19 cellular contexts compared by ENCODE assay signal in genomic region chr2:47249427-47249826, GRCh38.
DNase-seq lines count a peak whose midpoint lies in the region; ATAC-seq and TF ChIP-seq lines count a peak whose summit lies in the region.
"Had no signal": no experiment of that assay in that cellular context is flagged by ENCODE, and none has a peak within 500 bp of the region (broad histone marks: within the 10 kb centered on the region; RNA-seq: fewer than 3 reads in every experiment).

No MANE protein-coding gene starts in this region.

- H3K4me3 Mint-ChIP-seq in glutamatergic neuron (ENCODE audit: unreplicated experiment): no peak overlapping the region
- H3K4me3 Mint-ChIP-seq in T-cell: no peak overlapping the region
- H3K4me3 Mint-ChIP-seq: activated CD8-positive, alpha-beta T cell treated with anti-CD3 and anti-CD28 coated beads, Interleukin-2, amount 10 ng/mL, durations not matched to agents 7 days and 5 days; activated T-helper 1 cell treated with anti-CD3 and anti-CD28 coated beads, Interleukin-12 subunit alpha, Interleukin-12 subunit beta, Interleukin-2, Interleukin-4 antibody, amounts not matched to agents 30 ng/mL and 10 ng/mL and 1 ng/mL, durations not matched to agents 14 hours and 24 hours and 36 hours; CD8-positive, alpha-beta T cell; IgD-negative memory B cell; memory B cell had no signal

- TF ChIP-seq POLR2A in testis (IDR thresholded peaks at IDR 0.05) (no peak), GM18505 (IDR thresholded peaks at IDR 0.05; ENCODE audit: borderline replicate concordance, extremely low read depth, insufficient read depth, insufficient read length) (no peak)

- BruUV-seq in PC-9 (replicated peaks; lab: Mats Ljungman, UMichigan): no TSS peak

- no peaks in the 10 kb centered on the region for H4K20me1 ChIP-seq in PC-9 (ENCODE audit: insufficient read depth)

- H3K4me1 ChIP-seq in PC-9 (replicated peaks; ENCODE audit: insufficient read depth): peaks cover 39% of the 10 kb centered on the region
- H3K4me1 ChIP-seq in testis: no peaks in the 10 kb centered on the region
- H3K4me1 ChIP-seq: thyroid gland had no signal

- no peaks in the 10 kb centered on the region for H3K36me3 ChIP-seq in PC-9 (ENCODE audit: low read depth)
- H3K36me3 ChIP-seq in testis (ENCODE audit: low read depth, missing control alignments): no peaks in the 10 kb centered on the region
- H3K36me3 ChIP-seq: gastroesophageal sphincter, sigmoid colon, thyroid gland had no signal

- no peaks in the 10 kb centered on the region for H3K79me2 ChIP-seq in PC-9 (ENCODE audit: low read depth)

- H3K4me1 Mint-ChIP-seq in glutamatergic neuron (ENCODE audit: low read depth, unreplicated experiment) (peaks cover 14% of the 10 kb centered on the region), T-cell (no peaks in the 10 kb centered on the region)

- CTCF ChIA-PET in PC-9 (lab: Charles Lee): no interaction called here
- CTCF ChIA-PET in T-cell (lab: Charles Lee): no interaction called here

- 48 to 52% methylated on average over 8 of the region's 8 CpGs for WGBS in testis, 2 donors

- H3K36me3 Mint-ChIP-seq in glutamatergic neuron (ENCODE audit: unreplicated experiment): no peaks in the 10 kb centered on the region
- H3K36me3 Mint-ChIP-seq in T-cell: no peaks in the 10 kb centered on the region
- H3K36me3 Mint-ChIP-seq: CD8-positive, alpha-beta T cell; IgD-negative memory B cell had no signal

- H3K27me3 Mint-ChIP-seq in glutamatergic neuron (ENCODE audit: unreplicated experiment) (peaks cover under 1% of the 10 kb centered on the region), T-cell (peaks cover 0 to 7% of the 10 kb centered on the region in 2 donors)
- H3K27me3 Mint-ChIP-seq: IgD-negative memory B cell had no signal

- H3K9me3 Mint-ChIP-seq in glutamatergic neuron (ENCODE audit: unreplicated experiment): peaks cover 2% of the 10 kb centered on the region
- H3K9me3 Mint-ChIP-seq in T-cell: no peaks in the 10 kb centered on the region
- H3K9me3 Mint-ChIP-seq: activated T-helper 1 cell treated with anti-CD3 and anti-CD28 coated beads, Interleukin-12 subunit alpha, Interleukin-12 subunit beta, Interleukin-2, Interleukin-4 antibody, amounts not matched to agents 30 ng/mL and 10 ng/mL and 1 ng/mL, durations not matched to agents 14 hours and 24 hours and 36 hours; CD8-positive, alpha-beta T cell; memory B cell had no signal

- H3K27ac Mint-ChIP-seq in glutamatergic neuron (ENCODE audit: unreplicated experiment) (peak overlapping the region; percentile 5), T-cell (no peak overlapping the region)
- H3K27ac Mint-ChIP-seq: activated CD8-positive, alpha-beta T cell treated with anti-CD3 and anti-CD28 coated beads, Interleukin-2, amount 10 ng/mL, durations not matched to agents 7 days and 5 days; activated T-helper 1 cell treated with anti-CD3 and anti-CD28 coated beads, Interleukin-12 subunit alpha, Interleukin-12 subunit beta, Interleukin-2, Interleukin-4 antibody, amounts not matched to agents 30 ng/mL and 10 ng/mL and 1 ng/mL, durations not matched to agents 14 hours and 24 hours and 36 hours; CD8-positive, alpha-beta T cell; IgD-negative memory B cell; memory B cell had no signal

- H3F3A ChIP-seq in PC-9 (ENCODE audit: insufficient read depth, low read depth): peaks cover 31% of the 10 kb centered on the region

- H3K4me2 ChIP-seq in PC-9: peak overlapping the region; percentile 68; the same call in 1 of the 2 replicates

- no peaks in the 10 kb centered on the region for H3K9me2 ChIP-seq in PC-9 (ENCODE audit: insufficient read depth)

- ATAC-seq in GM18505 (IDR thresholded peaks at IDR 0.05; ENCODE audit: unreplicated experiment): no peak
- no peak for ATAC-seq in T-cell (replicated peaks in 1 of 4)
- no peak for ATAC-seq in GM19455 (IDR thresholded peaks at IDR 0.05; ENCODE audit: unreplicated experiment)
- ATAC-seq: activated CD8-positive, alpha-beta T cell treated with anti-CD3 and anti-CD28 coated beads, Interleukin-2, amount 10 ng/mL, durations not matched to agents 7 days and 5 days; CD8-positive, alpha-beta T cell; gastroesophageal sphincter had no signal

- no peak overlapping the region for H2AFZ ChIP-seq in PC-9

- DNase-seq in NCI-H2107 treated with DMSO at 0.1 percent for 48 hours (lab: John Stamatoyannopoulos, UW; ENCODE audit: unreplicated experiment) (peak; percentile 27), NCI-H2107 (lab: John Stamatoyannopoulos, UW) (no peak), PC-9 (peak in 1 of 2 experiments; percentile 43), glutamatergic neuron (peak; percentile 41), testis (peak; percentile 33), T-cell (no peak)
- DNase-seq: activated CD8-positive, alpha-beta T cell treated with anti-CD3 and anti-CD28 coated beads, Interleukin-2, amount 10 ng/mL, durations not matched to agents 7 days and 5 days; CD8-positive, alpha-beta T cell; NCI-H446 treated with DMSO at 0.1 percent for 48 hours; sigmoid colon; stimulated activated CD4-positive, alpha-beta T cell treated with anti-CD3 and anti-CD28 coated beads, Interleukin-4, amount 100 ng/mL, for 24 hours; thyroid gland had no signal

- TF ChIP-seq CTCF in PC-9 (conservative IDR thresholded peaks at IDR 0.05) (no peak), glutamatergic neuron (IDR thresholded peaks at IDR 0.05; ENCODE audit: partially characterized antibody, unreplicated experiment) (no peak), testis (IDR thresholded peaks at IDR 0.05) (no peak)

- H3K4me3 ChIP-seq in PC-9 (no peak overlapping the region), testis (no peak overlapping the region)
- H3K4me3 ChIP-seq: gastroesophageal sphincter, sigmoid colon, thyroid gland had no signal

- intact Hi-C loops in PC-9 (cut with micrococcal nuclease; ENCODE audit: unreplicated experiment): no loop called here
- intact Hi-C loops in testis (cut with DNase I; ENCODE audit: low total_unique reads): no loop called here

- H3K27me3 ChIP-seq in PC-9 (ENCODE audit: insufficient read depth, low read depth): no peaks in the 10 kb centered on the region
- H3K27me3 ChIP-seq in testis: no peaks in the 10 kb centered on the region
- H3K27me3 ChIP-seq: gastroesophageal sphincter, sigmoid colon, thyroid gland had no signal

- H3K27ac ChIP-seq in PC-9 (no peak overlapping the region; the same call in 1 of the 2 replicates), testis (no peak overlapping the region)
- H3K27ac ChIP-seq: gastroesophageal sphincter, sigmoid colon, thyroid gland, VCaP had no signal

- POLR2A ChIA-PET in PC-9 (lab: Charles Lee; ENCODE audit: unreplicated experiment) (interaction anchor here (0.6 to 1.0 kb wide), 3 partner anchors 24 to 77 kb away, joined by 3 to 6 read pairs (median 4); no protein-coding TSS in a partner anchor), T-cell (lab: Charles Lee) (no interaction called here)

- H3K9me3 ChIP-seq in PC-9 (ENCODE audit: insufficient read depth, low read depth): no peaks in the 10 kb centered on the region; the same call in 1 of the 2 replicates
- H3K9me3 ChIP-seq in testis: no peaks in the 10 kb centered on the region
- H3K9me3 ChIP-seq: gastroesophageal sphincter, sigmoid colon, thyroid gland had no signal

Comparison
In these comparisons a context has a peak if more than half of its experiments do, and no peak if none do; other contexts are left out.
1. DNase-seq: peak in NCI-H2107 treated with DMSO at 0.1 percent for 48 hours (single experiment), glutamatergic neuron (single experiment) and testis (single experiment); none in NCI-H2107 (single experiment) and T-cell (0 of 34).